In genomic region chr18:9792565-9793226, GRCh38 we compare ENCODE assay signal across 7 cellular contexts.
A peak's percentile ranks its signal among the peaks of the same experiment; 100 is the strongest.
DNase-seq lines count a peak whose midpoint lies in the region; ATAC-seq, FAIRE-seq and TF ChIP-seq lines count a peak whose summit lies in the region.

No MANE protein-coding gene starts in this region.

- H2BK15ac ChIP-seq in H1 (ENCODE audit: low read length) = no peak overlapping the region

- peak; percentile 39 for FAIRE-seq in H1 (lab: Jason Lieb, UNC)

- H3K36me3 ChIP-seq in H1 (ENCODE audit: control insufficient read depth in 2 of 4, insufficient read depth in 4 of 4, low read length in 3 of 4) = no peaks in the 10 kb centered on the region

- no peak for TF ChIP-seq POLR2A in H1 (IDR thresholded peaks at IDR 0.05; ENCODE audit: control extremely low read depth in 1 of 2, low read depth in 2 of 2, low read length in 2 of 2)

- no peaks in the 10 kb centered on the region for H3K79me1 ChIP-seq in H1 (ENCODE audit: low read depth, low read length)

- H3K4me1 ChIP-seq in H1 (replicated peaks in 1 of 4; ENCODE audit: control insufficient read depth in 3 of 4, insufficient read depth in 4 of 4, low read length in 3 of 4) = no peaks in the 10 kb centered on the region

- H3K79me2 ChIP-seq in H1 (ENCODE audit: control insufficient read depth in 1 of 2, insufficient read depth in 2 of 2, low read length in 2 of 2) = no peaks in the 10 kb centered on the region

- H3K23me2 ChIP-seq in H1 (ENCODE audit: low read depth, low read length) = no peaks in the 10 kb centered on the region

- no peaks in the 10 kb centered on the region for H4K20me1 ChIP-seq in H1 (replicated peaks in 1 of 2; ENCODE audit: control insufficient read depth in 1 of 2, insufficient read depth in 2 of 2, low read length in 2 of 2)

- no peak overlapping the region for H3K9ac ChIP-seq in H1 (replicated peaks in 1 of 4; ENCODE audit: extremely low read depth in 1 of 4, low read depth in 3 of 4, low read length in 3 of 4)

- no peak overlapping the region for H3K27ac ChIP-seq in H1 (ENCODE audit: low read depth, low read length)

- H3K4me3 ChIP-seq in H1 (ENCODE audit: extremely low read depth in 1 of 4, insufficient read depth in 2 of 4, low read depth in 3 of 4, low read length in 4 of 4) = no peak overlapping the region

- POLR2A ChIA-PET in H1 (lab: Charles Lee; ENCODE audit: partially characterized antibody) = no interaction called here

- H2BK12ac ChIP-seq in H1 (ENCODE audit: low read depth, low read length) = no peak overlapping the region

- no peak overlapping the region for H4K8ac ChIP-seq in H1 (ENCODE audit: extremely low read depth, insufficient read depth, low read length)

- H2AK5ac ChIP-seq in H1 (ENCODE audit: low read depth, low read length) = no peak overlapping the region

- no peaks in the 10 kb centered on the region for H3K9me3 ChIP-seq in H1 (ENCODE audit: insufficient read depth in 2 of 2, low read depth in 1 of 2, low read length in 1 of 2)

- no peak overlapping the region for H2BK120ac ChIP-seq in H1 (replicated peaks; ENCODE audit: low read depth, low read length)

- no peak overlapping the region for H3K23ac ChIP-seq in H1 (ENCODE audit: insufficient read length)

- H3K18ac ChIP-seq in H1 (ENCODE audit: extremely low read depth, low read length) = no peak overlapping the region

- H2BK5ac ChIP-seq in H1 (ENCODE audit: low read depth, low read length) = no peak overlapping the region

- no peak overlapping the region for H2AFZ ChIP-seq in H1 (ENCODE audit: low read length)

- peak; percentile 73 to 89 for TF ChIP-seq RAD21 in H1 (IDR thresholded peaks at IDR 0.05 in 1 of 2, conservative IDR thresholded peaks at IDR 0.05 in 1 of 2; ENCODE audit: low read depth in 2 of 2, low read length in 2 of 2)

- TF ChIP-seq CTCF in GM12872 (IDR thresholded peaks at IDR 0.05; ENCODE audit: insufficient read depth, low read depth, low read length) (peak; percentile 81), H1 (IDR thresholded peaks at IDR 0.05; ENCODE audit: control extremely low read depth in 1 of 3, insufficient read depth in 1 of 3, low read depth in 1 of 3, low read length in 3 of 3) (peak; percentile 95 to 99 (median 96))

- ATAC-seq in HG02852 (IDR thresholded peaks at IDR 0.05; ENCODE audit: unreplicated experiment) = no peak

- TF ChIP-seq EP300 in H1 (IDR thresholded peaks at IDR 0.05; ENCODE audit: borderline replicate concordance in 1 of 2, low read depth in 2 of 2, low read length in 2 of 2) = no peak

- 94% methylated on average over 3 of the region's 3 CpGs; no CpG with 5 or more reads in 1 of the 2 experiments for WGBS in H1 (ENCODE audit: extremely low coverage in 1 of 2, insufficient coverage in 1 of 2, insufficient read length in 1 of 2, insufficient replicate concordance in 2 of 2, low coverage in 1 of 2, low lambda C conversion rate in 2 of 2, missing lambda C conversion rate in 1 of 2), 2 experiments

- H3K4ac ChIP-seq in H1 (replicated peaks; ENCODE audit: insufficient read length, low read depth, low read length) = no peak overlapping the region

- H2BK20ac ChIP-seq in H1 (ENCODE audit: low read length) = no peak overlapping the region

- no peak overlapping the region for H4K5ac ChIP-seq in H1 (ENCODE audit: insufficient read length, low read depth, low read length)

- H3K4me2 ChIP-seq in H1 (ENCODE audit: insufficient read depth in 1 of 2, low read depth in 2 of 2, low read length in 2 of 2) = no peak overlapping the region

- no peaks in the 10 kb centered on the region for H3K27me3 ChIP-seq in H1 (replicated peaks in 1 of 4; ENCODE audit: control insufficient read depth in 3 of 4, extremely low read depth in 1 of 4, insufficient read depth in 3 of 4, low read length in 3 of 4)

- H4K91ac ChIP-seq in H1 (replicated peaks; ENCODE audit: insufficient read length, low read length) = no peak overlapping the region

- CTCF ChIA-PET in H1 (lab: Charles Lee; ENCODE audit: partially characterized antibody) = interaction anchor here (0.7 to 2.0 kb wide), 9 partner anchors 9 to 227 kb away, joined by 3 to 7 read pairs (median 3); no protein-coding TSS in a partner anchor

- H3K14ac ChIP-seq in H1 (ENCODE audit: insufficient read length) = no peak overlapping the region

- DNase-seq in NCI-H69 (lab: John Stamatoyannopoulos, UW) (peak; percentile 74), H1 (ENCODE audit: low read depth in 1 of 2, low spot score in 2 of 2) (peak in 1 of 2 experiments; percentile 91), NCI-H1436 (lab: John Stamatoyannopoulos, UW) (no peak)
- DNase-seq in stimulated activated CD4-positive, alpha-beta T cell treated with anti-CD3 and anti-CD28 coated beads, Interleukin-12 subunit alpha, Interleukin-12 subunit beta, amount 100 ng/mL, for 4 hours = peak; percentile 1
- no peak for DNase-seq in activated CD4-positive, CD25-positive, alpha-beta regulatory T cell (lab: John Stamatoyannopoulos, UW)

- H3K56ac ChIP-seq in H1 (replicated peaks; ENCODE audit: insufficient read length, low read depth, low read length) = no peak overlapping the region

TF ChIP-seq in H1, 55 proteins besides CTCF, POLR2A, EP300 and RAD21:
- TF ChIP-seq HDAC2 (IDR thresholded peaks at IDR 0.05; ENCODE audit: borderline replicate concordance in 1 of 2, low read depth in 2 of 2, low read length in 2 of 2) = no peak
- TF ChIP-seq TAF7 (optimal IDR thresholded peaks at IDR 0.05; ENCODE audit: borderline replicate concordance, low read depth, low read length) = no peak
- TF ChIP-seq POLR2AphosphoS5 (IDR thresholded peaks at IDR 0.05; ENCODE audit: low read depth, low read length) = no peak
- no peak for TF ChIP-seq ZNF274 (IDR thresholded peaks at IDR 0.05; ENCODE audit: borderline replicate concordance, extremely low read depth, low read length)
- TF ChIP-seq TEAD4 (IDR thresholded peaks at IDR 0.05; ENCODE audit: low read depth, low read length) = no peak
- TF ChIP-seq BACH1 (IDR thresholded peaks at IDR 0.05; ENCODE audit: low read length) = 0 out of 2 replicates have a peak, but pooled peaks have one; percentile 19
- TF ChIP-seq RBBP5 (IDR thresholded peaks at IDR 0.05; ENCODE audit: borderline replicate concordance, low read depth, low read length) = no peak
- no peak for TF ChIP-seq SP1 (IDR thresholded peaks at IDR 0.05; ENCODE audit: low read depth, low read length)
- TF ChIP-seq NANOG (IDR thresholded peaks at IDR 0.05; ENCODE audit: insufficient read depth, low read depth, low read length, poor library complexity, severe bottlenecking) = no peak
- no peak for TF ChIP-seq RNF2 (IDR thresholded peaks at IDR 0.05; ENCODE audit: borderline replicate concordance, low read depth, low read length, missing control alignments, poor library complexity, severe bottlenecking)
- TF ChIP-seq ATF3 (IDR thresholded peaks at IDR 0.05; ENCODE audit: insufficient read depth, low read depth, low read length) = no peak
- TF ChIP-seq SAP30 (IDR thresholded peaks at IDR 0.05; ENCODE audit: insufficient read depth, insufficient replicate concordance, low read length) = no peak
- peak; percentile 51; the same call in 1 of the 2 replicates for TF ChIP-seq KDM1A (IDR thresholded peaks at IDR 0.05; ENCODE audit: borderline replicate concordance, low read length)
- TF ChIP-seq SP4 (IDR thresholded peaks at IDR 0.05; ENCODE audit: low read length) = no peak
- no peak for TF ChIP-seq PHF8 (conservative IDR thresholded peaks at IDR 0.05; ENCODE audit: low read depth, low read length)
- no peak for TF ChIP-seq BCL11A (IDR thresholded peaks at IDR 0.05; ENCODE audit: low read depth in 2 of 2, low read length in 2 of 2)
- no peak for TF ChIP-seq CEBPB (IDR thresholded peaks at IDR 0.05; ENCODE audit: low read depth, low read length)
- TF ChIP-seq CBX8 (IDR thresholded peaks at IDR 0.05; ENCODE audit: borderline replicate concordance, low read depth, low read length) = no peak
- 0 out of 2 replicates have a peak, but pooled peaks have one; percentile 35 for TF ChIP-seq YY1 (IDR thresholded peaks at IDR 0.05; ENCODE audit: low read depth, low read length)
- TF ChIP-seq MAFK (IDR thresholded peaks at IDR 0.05; ENCODE audit: low read depth, low read length) = no peak
- no peak for TF ChIP-seq RXRA (IDR thresholded peaks at IDR 0.05; ENCODE audit: insufficient read depth, low read depth, low read length)
- TF ChIP-seq GTF2F1 (IDR thresholded peaks at IDR 0.05; ENCODE audit: borderline replicate concordance, low read depth, low read length) = no peak
- no peak for TF ChIP-seq SP2 (IDR thresholded peaks at IDR 0.05; ENCODE audit: low read length)

Comparison
In these comparisons a context has a peak if more than half of its experiments do, and no peak if none do; other contexts are left out.
1. DNase-seq: peak in NCI-H69 (single experiment) and stimulated activated CD4-positive, alpha-beta T cell treated with anti-CD3 and anti-CD28 coated beads, Interleukin-12 subunit alpha, Interleukin-12 subunit beta, amount 100 ng/mL, for 4 hours (single experiment); none in NCI-H1436 (single experiment) and activated CD4-positive, CD25-positive, alpha-beta regulatory T cell (0 of 4).